ENCODE assay signal across 8 cellular contexts in the genomic region with DNA sequence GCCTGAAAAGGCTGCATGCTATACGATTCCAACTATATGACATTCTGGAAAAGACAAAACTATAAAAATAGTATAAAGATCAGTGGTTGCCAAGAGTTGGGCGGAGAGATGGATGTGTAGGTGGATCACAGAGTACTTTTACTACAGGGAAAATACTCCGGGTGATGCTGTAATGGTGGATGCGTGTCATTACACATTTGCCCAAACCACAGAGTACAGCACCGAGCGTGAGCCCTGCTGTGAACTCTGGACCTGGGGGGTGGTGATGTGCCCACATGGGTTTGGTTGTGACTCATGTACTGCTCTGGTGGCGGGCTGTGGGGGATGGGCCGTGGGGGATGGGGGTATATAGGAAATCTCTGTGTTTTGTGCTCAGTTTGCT.
DNase-seq lines count a peak whose midpoint lies in the region; ATAC-seq lines count a peak whose summit lies in the region.

No MANE protein-coding gene starts in this region.

- DNase-seq in EL (peak; percentile 86), RPMI7951 (ENCODE audit: low read depth) (peak; percentile 91), putamen (ENCODE audit: low spot score) (peak; percentile 52), retina (no peak), inferior parietal cortex (ENCODE audit: extremely low spot score) (no peak), SHP77 treated with DMSO at 0.1 percent for 48 hours (lab: John Stamatoyannopoulos, UW) (no peak)
- DNase-seq in activated naive CD4-positive, alpha-beta T cell treated with Interleukin-2 at 50 U/mL for 16 hours = peak; percentile 83

- no peak for ATAC-seq in GM21423 (IDR thresholded peaks at IDR 0.05; ENCODE audit: unreplicated experiment)

Comparison
In these comparisons a context has a peak if more than half of its experiments do, and no peak if none do; other contexts are left out.
1. DNase-seq: peak in EL (single experiment), RPMI7951 (single experiment), activated naive CD4-positive, alpha-beta T cell treated with Interleukin-2 at 50 U/mL for 16 hours (single experiment) and putamen (single experiment); none in retina (single experiment), inferior parietal cortex (single experiment) and SHP77 treated with DMSO at 0.1 percent for 48 hours (single experiment).